In the genomic region with DNA sequence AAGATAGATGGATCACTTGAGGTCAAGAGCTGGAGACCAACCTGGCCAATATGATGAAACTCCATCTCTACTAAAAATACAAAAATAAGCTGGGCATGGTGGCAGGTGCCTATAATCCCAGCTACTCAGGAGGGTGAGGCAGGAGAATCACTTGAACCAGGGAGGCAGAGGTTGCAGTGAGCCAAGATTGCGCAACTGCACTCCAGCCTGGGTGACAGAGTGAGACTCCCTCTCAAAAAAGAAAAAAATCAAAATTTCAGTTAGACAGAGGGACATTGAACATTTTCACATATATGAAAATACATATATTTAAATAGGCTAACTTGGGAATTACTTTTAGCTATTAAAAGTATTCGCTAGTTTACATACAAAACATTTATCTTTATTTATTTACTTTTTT, we compare ENCODE assay signal across 5 cellular contexts.
DNase-seq lines count a peak whose midpoint lies in the region; ATAC-seq, FAIRE-seq and TF ChIP-seq lines count a peak whose summit lies in the region.
"Not testable (repeated sequence)": the region's sequence is repeated elsewhere in the genome, so short reads cannot be mapped to it uniquely, and the experiment has no call there.

No MANE protein-coding gene starts in this region.

- not testable (repeated sequence) for H2BK120ac ChIP-seq in H1 (replicated peaks; ENCODE audit: low read depth, low read length)

- H2BK20ac ChIP-seq in H1 (ENCODE audit: low read length) = not testable (repeated sequence)

- not testable (repeated sequence) for H3K14ac ChIP-seq in H1 (ENCODE audit: insufficient read length)

- CTCF ChIA-PET in A549 (lab: Yijun Ruan, JAX) (interaction anchor here (0.9 to 1.4 kb wide), 4 partner anchors 12 to 250 kb away, joined by 3 to 5 read pairs (median 4); no protein-coding TSS in a partner anchor), H1 (lab: Charles Lee; ENCODE audit: partially characterized antibody) (interaction anchor here (1.0 to 1.3 kb wide), 4 partner anchors 33 to 243 kb away, joined by 3 to 13 read pairs (median 5); no protein-coding TSS in a partner anchor), HepG2 (lab: Yijun Ruan, JAX; ENCODE audit: low intra/inter-chr PET ratio, low total read pairs) (interaction anchor here (2.3 kb wide), 1 partner anchor 242 kb away, joined by 31 read pairs; no protein-coding TSS in a partner anchor)

- H3K4ac ChIP-seq in H1 (replicated peaks; ENCODE audit: insufficient read length, low read depth, low read length) = not testable (repeated sequence)

- H4K8ac ChIP-seq in H1 (ENCODE audit: extremely low read depth, insufficient read depth, low read length) = not testable (repeated sequence)

- H2BK5ac ChIP-seq in H1 (ENCODE audit: low read depth, low read length) = not testable (repeated sequence)

- H3K4me3 ChIP-seq in A549; H1 (ENCODE audit: extremely low read depth in 1 of 4, insufficient read depth in 2 of 4, low read depth in 3 of 4, low read length in 4 of 4); cardiac muscle cell; HepG2 (replicated peaks in 1 of 3; ENCODE audit: insufficient read depth in 1 of 3, low read depth in 2 of 3, low read length in 3 of 3): not testable (repeated sequence)

- not testable (repeated sequence) for H3K27me3 ChIP-seq in H1 (replicated peaks in 1 of 4; ENCODE audit: control insufficient read depth in 3 of 4, extremely low read depth in 1 of 4, insufficient read depth in 3 of 4, low read length in 3 of 4); cardiac muscle cell; HepG2 (ENCODE audit: control insufficient read depth in 1 of 2, insufficient read depth in 2 of 2, low read length in 2 of 2)

- intact Hi-C loops in HepG2 (cut with micrococcal nuclease; ENCODE audit: unreplicated experiment) = loop anchor here (2.0 kb wide), 1 partner anchor 607 kb away; no protein-coding TSS in a partner anchor

- TF ChIP-seq RAD21 in A549 (conservative IDR thresholded peaks at IDR 0.05 in 1 of 2, IDR thresholded peaks at IDR 0.05 in 1 of 2); Ishikawa (IDR thresholded peaks at IDR 0.05; ENCODE audit: low read depth); H1 (IDR thresholded peaks at IDR 0.05 in 1 of 2, conservative IDR thresholded peaks at IDR 0.05 in 1 of 2; ENCODE audit: low read depth in 2 of 2, low read length in 2 of 2); HepG2 (CRISPR knock-in tag; IDR thresholded peaks at IDR 0.05): not testable (repeated sequence)

- not testable (repeated sequence) for H2AFZ ChIP-seq in H1 (ENCODE audit: low read length); HepG2 (ENCODE audit: low read length)

- not testable (repeated sequence) for H3K23me2 ChIP-seq in H1 (ENCODE audit: low read depth, low read length)

- not testable (repeated sequence) for BruUV-seq in HepG2 (replicated peaks; lab: Mats Ljungman, UMichigan)

- DNase-seq in A549 (ENCODE audit: low read depth in 1 of 2, low spot score in 1 of 2); H1 (ENCODE audit: low read depth in 1 of 2, low spot score in 2 of 2); cardiac muscle cell (ENCODE audit: low read depth in 1 of 2, low spot score in 1 of 2); HepG2 (ENCODE audit: low spot score): not testable (repeated sequence)

- H3K56ac ChIP-seq in H1 (replicated peaks; ENCODE audit: insufficient read length, low read depth, low read length) = not testable (repeated sequence)

- H3K79me2 ChIP-seq in H1 (ENCODE audit: control insufficient read depth in 1 of 2, insufficient read depth in 2 of 2, low read length in 2 of 2); HepG2 (ENCODE audit: insufficient read depth, low read length): not testable (repeated sequence)

- H3K36me3 ChIP-seq in H1 (ENCODE audit: control insufficient read depth in 2 of 4, insufficient read depth in 4 of 4, low read length in 3 of 4); cardiac muscle cell; HepG2 (replicated peaks in 1 of 2; ENCODE audit: control insufficient read depth in 1 of 2, insufficient read depth in 2 of 2, low read length in 2 of 2): not testable (repeated sequence)

- not testable (repeated sequence) for TF ChIP-seq EP300 in A549 (IDR thresholded peaks at IDR 0.05); Ishikawa (IDR thresholded peaks at IDR 0.05; ENCODE audit: borderline replicate concordance); H1 (IDR thresholded peaks at IDR 0.05; ENCODE audit: borderline replicate concordance in 1 of 2, low read depth in 2 of 2, low read length in 2 of 2); HepG2 (IDR thresholded peaks at IDR 0.05; ENCODE audit: low read depth in 2 of 2, low read length in 2 of 2); HepG2 (CRISPR knock-in tag; IDR thresholded peaks at IDR 0.05; ENCODE audit: borderline replicate concordance)

- not testable (repeated sequence) for TF ChIP-seq POLR2A in A549 (IDR thresholded peaks at IDR 0.05; ENCODE audit: low read length); H1 (IDR thresholded peaks at IDR 0.05; ENCODE audit: control extremely low read depth in 1 of 2, low read depth in 2 of 2, low read length in 2 of 2); HepG2 (IDR thresholded peaks at IDR 0.05; ENCODE audit: insufficient read depth in 1 of 2, low read depth in 2 of 2, low read length in 2 of 2)

- not testable (repeated sequence) for H3K79me1 ChIP-seq in H1 (ENCODE audit: low read depth, low read length)

- not testable (repeated sequence) for H3K9me3 ChIP-seq in A549; H1 (ENCODE audit: insufficient read depth in 2 of 2, low read depth in 1 of 2, low read length in 1 of 2); cardiac muscle cell (ENCODE audit: low read depth); HepG2 (ENCODE audit: low read length)

- not testable (repeated sequence) for H3K9ac ChIP-seq in H1 (replicated peaks in 1 of 4; ENCODE audit: extremely low read depth in 1 of 4, low read depth in 3 of 4, low read length in 3 of 4); HepG2 (ENCODE audit: insufficient read depth, low read depth, low read length)

- H3K27ac ChIP-seq in A549; H1 (ENCODE audit: low read depth, low read length); HepG2 (ENCODE audit: extremely low read length, insufficient read depth, low read length): not testable (repeated sequence)
- H3K27ac ChIP-seq in cardiac muscle cell = peak overlapping the region; percentile 92

- WGBS in A549 (ENCODE audit: missing lambda C conversion rate) = 35% methylated on average over 2 of the region's 2 CpGs
- WGBS in H1 (ENCODE audit: extremely low coverage in 1 of 2, insufficient coverage in 1 of 2, insufficient read length in 1 of 2, insufficient replicate concordance in 2 of 2, low coverage in 1 of 2, low lambda C conversion rate in 2 of 2, missing lambda C conversion rate in 1 of 2), 2 experiments = 83% methylated on average over 2 of the region's 2 CpGs; no CpG with 5 or more reads in 1 of the 2 experiments
- 5% methylated on average over 2 of the region's 2 CpGs for WGBS in HepG2 (ENCODE audit: low lambda C conversion rate)

- not testable (repeated sequence) for H2AK5ac ChIP-seq in H1 (ENCODE audit: low read depth, low read length)

- not testable (repeated sequence) for H4K5ac ChIP-seq in H1 (ENCODE audit: insufficient read length, low read depth, low read length)

- H2BK12ac ChIP-seq in H1 (ENCODE audit: low read depth, low read length) = not testable (repeated sequence)

- POLR2A ChIA-PET in A549 (lab: Yijun Ruan, JAX); H1 (lab: Charles Lee; ENCODE audit: partially characterized antibody); HepG2 (lab: Yijun Ruan, JAX): not testable (repeated sequence)

- H3K4me1 ChIP-seq in A549; H1 (replicated peaks in 1 of 4; ENCODE audit: control insufficient read depth in 3 of 4, insufficient read depth in 4 of 4, low read length in 3 of 4); HepG2 (ENCODE audit: insufficient read depth, low read length): not testable (repeated sequence)
- peaks cover 47% of the 10 kb centered on the region for H3K4me1 ChIP-seq in cardiac muscle cell (ENCODE audit: low read depth)

- H4K20me1 ChIP-seq in H1 (replicated peaks in 1 of 2; ENCODE audit: control insufficient read depth in 1 of 2, insufficient read depth in 2 of 2, low read length in 2 of 2); HepG2 (ENCODE audit: insufficient read depth, low read length): not testable (repeated sequence)

- not testable (repeated sequence) for TF ChIP-seq CTCF in A549 (IDR thresholded peaks at IDR 0.05); H1 (IDR thresholded peaks at IDR 0.05; ENCODE audit: control extremely low read depth in 1 of 3, insufficient read depth in 1 of 3, low read depth in 1 of 3, low read length in 3 of 3); cardiac muscle cell (IDR thresholded peaks at IDR 0.05; ENCODE audit: low read depth, low read length); HepG2 (CRISPR knock-in tag; IDR thresholded peaks at IDR 0.05)

- not testable (repeated sequence) for H3K18ac ChIP-seq in H1 (ENCODE audit: extremely low read depth, low read length)

- not testable (repeated sequence) for ATAC-seq in A549, HepG2

- FAIRE-seq in A549 (lab: Jason Lieb, UNC); H1 (lab: Jason Lieb, UNC); HepG2 (lab: Jason Lieb, UNC): not testable (repeated sequence)

- H3K23ac ChIP-seq in H1 (ENCODE audit: insufficient read length) = not testable (repeated sequence)

- not testable (repeated sequence) for H3K4me2 ChIP-seq in A549; H1 (ENCODE audit: insufficient read depth in 1 of 2, low read depth in 2 of 2, low read length in 2 of 2); HepG2 (ENCODE audit: low read depth, low read length)

- in situ Hi-C loops in HepG2 (cut with HindIII; ENCODE audit: extremely low pct_ligation_motif_present, low pct_unique_long_range_greater_than_20kb) = loop anchor here (10.0 kb wide), 1 partner anchor 247 kb away; no protein-coding TSS in a partner anchor

- not testable (repeated sequence) for H4K91ac ChIP-seq in H1 (replicated peaks; ENCODE audit: insufficient read length, low read length)

- not testable (repeated sequence) for H2BK15ac ChIP-seq in H1 (ENCODE audit: low read length)

TF ChIP-seq in Ishikawa, 13 proteins besides CTCF, POLR2A, EP300 and RAD21:
- TF ChIP-seq CEBPB (IDR thresholded peaks at IDR 0.05) = peak; percentile 86

TF ChIP-seq in HepG2, 621 proteins besides CTCF, POLR2A, EP300 and RAD21:
- TF ChIP-seq CEBPG (CRISPR knock-in tag; IDR thresholded peaks at IDR 0.05) = peak; percentile 68
TF ChIP-seq in HepG2: peak in this region for 1; not testable (repeated sequence) for 620.
